ENCODE assay signal across 16 cellular contexts in the genomic region with DNA sequence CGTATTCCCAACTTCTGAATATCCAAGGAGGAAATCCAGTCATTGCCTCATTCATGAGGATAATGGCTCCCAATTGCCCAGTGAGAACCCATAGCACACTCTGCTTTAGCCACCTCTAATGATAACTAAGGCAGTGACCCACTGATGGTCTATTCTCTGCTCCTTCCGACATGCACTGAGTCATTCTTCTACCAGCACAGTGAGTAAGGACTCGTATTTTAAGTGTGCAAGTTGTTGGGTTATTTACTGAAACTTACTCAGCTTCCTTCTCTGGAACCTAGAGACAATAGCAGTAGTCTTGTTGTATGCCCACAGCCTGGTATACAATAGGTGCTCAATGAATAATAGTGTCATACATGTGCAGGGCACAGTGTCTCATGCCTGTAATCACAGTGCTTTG.
DNase-seq lines count a peak whose midpoint lies in the region; ATAC-seq and TF ChIP-seq lines count a peak whose summit lies in the region.
"Had no signal": no experiment of that assay in that cellular context is flagged by ENCODE, and none has a peak within 500 bp of the region (broad histone marks: within the 10 kb centered on the region; RNA-seq: fewer than 3 reads in every experiment).

No MANE protein-coding gene starts in this region.

- no peaks in the 10 kb centered on the region for H3K9me3 Mint-ChIP-seq in natural killer cell
- H3K9me3 Mint-ChIP-seq: neural crest cell had no signal

- POLR2A ChIA-PET in SK-N-SH (lab: Yijun Ruan, JAX), result no interaction called here

- H3K4me3 ChIP-seq in SK-N-SH (ENCODE audit: low read depth in 2 of 2, low read length in 1 of 2), result no peak overlapping the region
- H3K4me3 ChIP-seq: sigmoid colon, thyroid gland had no signal

- intact Hi-C loops in natural killer cell (cut with micrococcal nuclease), result loop anchor here (1.0 to 10.0 kb wide), 3 partner anchors 53 to 185 kb away; a partner anchor contains a TSS

- H3K27ac Mint-ChIP-seq in natural killer cell, result peak overlapping the region; percentile 92

- H3F3A ChIP-seq in SK-N-SH (replicated peaks; ENCODE audit: insufficient read depth), result no peaks in the 10 kb centered on the region

- WGBS in SK-N-SH (ENCODE audit: low lambda C conversion rate), result 65% methylated on average over 3 of the region's 3 CpGs

- no peak overlapping the region for H3K27ac ChIP-seq in SK-N-SH (ENCODE audit: low read depth in 2 of 2, low read length in 1 of 2)
- H3K27ac ChIP-seq: sigmoid colon, thyroid gland had no signal

- CTCF ChIA-PET in SK-N-SH (lab: Yijun Ruan, JAX), result interaction anchor here (1.3 to 2.0 kb wide), 3 partner anchors 12 to 196 kb away, joined by 3 to 8 read pairs (median 4); no protein-coding TSS in a partner anchor

- H3K36me3 ChIP-seq in SK-N-SH (replicated peaks in 1 of 2; ENCODE audit: control insufficient read depth in 1 of 2, insufficient read depth in 2 of 2, low read length in 1 of 2), result no peaks in the 10 kb centered on the region
- H3K36me3 ChIP-seq: sigmoid colon, thyroid gland had no signal

- H4K20me1 ChIP-seq in SK-N-SH (ENCODE audit: insufficient read depth), result no peaks in the 10 kb centered on the region

- no peaks in the 10 kb centered on the region for H3K9me3 ChIP-seq in SK-N-SH
- H3K9me3 ChIP-seq: sigmoid colon, thyroid gland had no signal

- no peaks in the 10 kb centered on the region for H3K27me3 ChIP-seq in SK-N-SH (ENCODE audit: insufficient read depth)
- H3K27me3 ChIP-seq: sigmoid colon, thyroid gland had no signal

- no peak for DNase-seq in activated CD4-positive, CD25-positive, alpha-beta regulatory T cell treated with anti-CD3 and anti-CD28 coated beads, Interleukin-2, amount 50 U/mL, for 72 hours
- peak; percentile 47 for DNase-seq in RKO (ENCODE audit: low spot score)
- DNase-seq in natural killer cell, result no peak
- no peak for DNase-seq in HK-2 (ENCODE audit: unreplicated experiment)
- DNase-seq in SK-N-SH, result no peak
- DNase-seq: 8988T; effector CD8-positive, alpha-beta T cell; NCI-H1436 treated with DMSO at 0.1 percent for 48 hours; NCI-H774; sigmoid colon; SW 1271; thyroid gland had no signal

- TF ChIP-seq CTCF in natural killer cell (IDR thresholded peaks at IDR 0.05), result no peak
- TF ChIP-seq CTCF in SK-N-SH (IDR thresholded peaks at IDR 0.05), result no peak

- peaks cover 62 to 63% of the 10 kb centered on the region in 2 donors for H3K4me1 Mint-ChIP-seq in natural killer cell
- H3K4me1 Mint-ChIP-seq: neural crest cell had no signal

- H3K9ac ChIP-seq in SK-N-SH, result no peak overlapping the region

- TF ChIP-seq EP300 in SK-N-SH (IDR thresholded peaks at IDR 0.05; ENCODE audit: borderline replicate concordance in 1 of 2, low read depth in 1 of 2, low read length in 1 of 2), result no peak

- ATAC-seq in activated CD4-positive, CD25-positive, alpha-beta regulatory T cell treated with anti-CD3 and anti-CD28 coated beads, Interleukin-2, amount 50 U/mL, for 24 hours, result peak; percentile 64 to 65
- ATAC-seq in HG02885 (IDR thresholded peaks at IDR 0.05; ENCODE audit: poor library complexity, unreplicated experiment) (peak; percentile 68), natural killer cell (peak in 1 of 3 donors; percentile 23), HG03439 (IDR thresholded peaks at IDR 0.05; ENCODE audit: unreplicated experiment) (no peak)

- no peak for TF ChIP-seq RAD21 in SK-N-SH (IDR thresholded peaks at IDR 0.05; ENCODE audit: low read length)

- H3K4me3 Mint-ChIP-seq in natural killer cell, result peak overlapping the region; percentile 62
- H3K4me3 Mint-ChIP-seq: neural crest cell had no signal

- H2AFZ ChIP-seq in SK-N-SH (ENCODE audit: low read depth), result no peak overlapping the region

- H3K4me1 ChIP-seq in SK-N-SH (ENCODE audit: control insufficient read depth in 1 of 2, insufficient read depth in 2 of 2, low read depth in 1 of 2, low read length in 1 of 2), result peaks cover 0 to 11% of the 10 kb centered on the region in 2 experiments; a peak in 2 of 4 replicates
- H3K4me1 ChIP-seq: thyroid gland had no signal

- no peak overlapping the region for H3K4me2 ChIP-seq in SK-N-SH

- no peaks in the 10 kb centered on the region for H3K79me2 ChIP-seq in SK-N-SH (ENCODE audit: insufficient read depth)

- no peaks in the 10 kb centered on the region for H3K9me2 ChIP-seq in SK-N-SH

- no peaks in the 10 kb centered on the region for H3K36me3 Mint-ChIP-seq in natural killer cell

- H3K27me3 Mint-ChIP-seq in natural killer cell (ENCODE audit: low read depth in 2 of 2), result no peaks in the 10 kb centered on the region

TF ChIP-seq in SK-N-SH, 30 proteins besides CTCF, POLR2A, EP300 and RAD21:
- TF ChIP-seq YY1 (IDR thresholded peaks at IDR 0.05; ENCODE audit: low read depth) (no peak), RCOR1 (IDR thresholded peaks at IDR 0.05; ENCODE audit: low read length) (no peak), POLR2AphosphoS5 (IDR thresholded peaks at IDR 0.05; ENCODE audit: low read depth, low read length) (no peak), EZH2phosphoT487 (IDR thresholded peaks at IDR 0.05; ENCODE audit: borderline replicate concordance, low read depth) (no peak), GABPA (IDR thresholded peaks at IDR 0.05; ENCODE audit: low read depth) (no peak), TAF1 (IDR thresholded peaks at IDR 0.05; ENCODE audit: borderline replicate concordance, low read depth, low read length) (no peak), SIN3A (IDR thresholded peaks at IDR 0.05; ENCODE audit: borderline replicate concordance, low read depth, low read length) (no peak), TCF12 (IDR thresholded peaks at IDR 0.05) (no peak), GATA2 (CRISPR knock-in tag; IDR thresholded peaks at IDR 0.05) (no peak)
- TF ChIP-seq, protein P1, sequence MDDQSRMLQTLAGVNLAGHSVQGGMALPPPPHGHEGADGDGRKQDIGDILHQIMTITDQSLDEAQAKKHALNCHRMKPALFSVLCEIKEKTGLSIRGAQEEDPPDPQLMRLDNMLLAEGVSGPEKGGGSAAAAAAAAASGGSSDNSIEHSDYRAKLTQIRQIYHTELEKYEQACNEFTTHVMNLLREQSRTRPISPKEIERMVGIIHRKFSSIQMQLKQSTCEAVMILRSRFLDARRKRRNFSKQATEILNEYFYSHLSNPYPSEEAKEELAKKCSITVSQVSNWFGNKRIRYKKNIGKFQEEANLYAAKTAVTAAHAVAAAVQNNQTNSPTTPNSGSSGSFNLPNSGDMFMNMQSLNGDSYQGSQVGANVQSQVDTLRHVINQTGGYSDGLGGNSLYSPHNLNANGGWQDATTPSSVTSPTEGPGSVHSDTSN (IDR thresholded peaks at IDR 0.05), result no peak
- TF ChIP-seq, protein P2, sequence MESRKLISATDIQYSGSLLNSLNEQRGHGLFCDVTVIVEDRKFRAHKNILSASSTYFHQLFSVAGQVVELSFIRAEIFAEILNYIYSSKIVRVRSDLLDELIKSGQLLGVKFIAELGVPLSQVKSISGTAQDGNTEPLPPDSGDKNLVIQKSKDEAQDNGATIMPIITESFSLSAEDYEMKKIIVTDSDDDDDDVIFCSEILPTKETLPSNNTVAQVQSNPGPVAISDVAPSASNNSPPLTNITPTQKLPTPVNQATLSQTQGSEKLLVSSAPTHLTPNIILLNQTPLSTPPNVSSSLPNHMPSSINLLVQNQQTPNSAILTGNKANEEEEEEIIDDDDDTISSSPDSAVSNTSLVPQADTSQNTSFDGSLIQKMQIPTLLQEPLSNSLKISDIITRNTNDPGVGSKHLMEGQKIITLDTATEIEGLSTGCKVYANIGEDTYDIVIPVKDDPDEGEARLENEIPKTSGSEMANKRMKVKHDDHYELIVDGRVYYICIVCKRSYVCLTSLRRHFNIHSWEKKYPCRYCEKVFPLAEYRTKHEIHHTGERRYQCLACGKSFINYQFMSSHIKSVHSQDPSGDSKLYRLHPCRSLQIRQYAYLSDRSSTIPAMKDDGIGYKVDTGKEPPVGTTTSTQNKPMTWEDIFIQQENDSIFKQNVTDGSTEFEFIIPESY (IDR thresholded peaks at IDR 0.05; ENCODE audit: borderline replicate concordance, low read depth), result no peak
- TF ChIP-seq, protein P3, sequence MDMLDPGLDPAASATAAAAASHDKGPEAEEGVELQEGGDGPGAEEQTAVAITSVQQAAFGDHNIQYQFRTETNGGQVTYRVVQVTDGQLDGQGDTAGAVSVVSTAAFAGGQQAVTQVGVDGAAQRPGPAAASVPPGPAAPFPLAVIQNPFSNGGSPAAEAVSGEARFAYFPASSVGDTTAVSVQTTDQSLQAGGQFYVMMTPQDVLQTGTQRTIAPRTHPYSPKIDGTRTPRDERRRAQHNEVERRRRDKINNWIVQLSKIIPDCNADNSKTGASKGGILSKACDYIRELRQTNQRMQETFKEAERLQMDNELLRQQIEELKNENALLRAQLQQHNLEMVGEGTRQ (IDR thresholded peaks at IDR 0.05; ENCODE audit: borderline replicate concordance, low read depth, low read length), result no peak
TF ChIP-seq in SK-N-SH: peak in this region for 0.
